15 cellular contexts compared by ENCODE assay signal in genomic region chr22:44386386-44387035, GRCh38.
"Had no signal": no experiment of that assay in that cellular context is flagged by ENCODE, and none has a peak within 500 bp of the region (broad histone marks: within the 10 kb centered on the region; RNA-seq: fewer than 3 reads in every experiment).

No MANE protein-coding gene starts in this region.

- H3K4me3 ChIP-seq: dorsolateral prefrontal cortex, esophagus muscularis mucosa, pancreas, smooth muscle cell, tibial nerve had no signal

- ATAC-seq: activated T-helper 17 cell treated with anti-CD3 and anti-CD28 coated beads, Interleukin-2, amount 50 U/mL, for 72 hours; left lobe of liver; pancreas; stimulated activated memory B cell treated with anti-CD40 and anti-IgM and Interleukin-4, amounts not matched to agents 10 μg/mL and 1 μg/mL and 100 μg/mL, for 72 hours had no signal

- H3K4me2 ChIP-seq: smooth muscle cell had no signal

- H3K4me1 ChIP-seq: pancreas, tibial nerve had no signal

- H3K27me3 Mint-ChIP-seq: activated CD4-positive, alpha-beta T cell treated with anti-CD3 and anti-CD28 coated beads, Interleukin-2, amount 10 ng/mL, durations not matched to agents 7 days and 5 days; activated naive CD4-positive, alpha-beta T cell treated with anti-CD3 and anti-CD28 coated beads, Interleukin-2, amount 50 U/mL, for 24 hours had no signal

- H3K27me3 ChIP-seq: pancreas, tibial nerve had no signal

- H3K4me1 Mint-ChIP-seq: activated CD4-positive, alpha-beta T cell treated with anti-CD3 and anti-CD28 coated beads, Interleukin-2, amount 10 ng/mL, durations not matched to agents 7 days and 5 days; activated naive CD4-positive, alpha-beta T cell treated with anti-CD3 and anti-CD28 coated beads, Interleukin-2, amount 50 U/mL, for 24 hours; activated T-helper 17 cell treated with anti-CD3 and anti-CD28 coated beads, Interleukin-2, amount 50 U/mL, for 72 hours; stimulated activated memory B cell treated with anti-CD40 and anti-IgM and Interleukin-4, amounts not matched to agents 10 μg/mL and 1 μg/mL and 100 μg/mL, for 72 hours had no signal

- H3K36me3 Mint-ChIP-seq: activated naive CD4-positive, alpha-beta T cell treated with anti-CD3 and anti-CD28 coated beads, Interleukin-2, amount 50 U/mL, for 24 hours; brain; stimulated activated memory B cell treated with anti-CD40 and anti-IgM and Interleukin-4, amounts not matched to agents 10 μg/mL and 1 μg/mL and 100 μg/mL, for 72 hours had no signal

- DNase-seq: activated CD4-positive, alpha-beta T cell treated with anti-CD3 and anti-CD28 coated beads, Interleukin-2, amount 10 ng/mL, durations not matched to agents 7 days and 5 days; activated CD4-positive, CD25-positive, alpha-beta regulatory T cell; activated CD8-positive, alpha-beta memory T cell treated with anti-CD3 and anti-CD28 coated beads for 24 hours; amniotic stem cell; dorsolateral prefrontal cortex; mesenchymal stem cell had no signal

- H3K4me3 Mint-ChIP-seq: activated CD4-positive, alpha-beta T cell treated with anti-CD3 and anti-CD28 coated beads, Interleukin-2, amount 10 ng/mL, durations not matched to agents 7 days and 5 days; activated naive CD4-positive, alpha-beta T cell treated with anti-CD3 and anti-CD28 coated beads, Interleukin-2, amount 50 U/mL, for 24 hours; activated T-helper 17 cell treated with anti-CD3 and anti-CD28 coated beads, Interleukin-2, amount 50 U/mL, for 72 hours; brain; stimulated activated memory B cell treated with anti-CD40 and anti-IgM and Interleukin-4, amounts not matched to agents 10 μg/mL and 1 μg/mL and 100 μg/mL, for 72 hours had no signal

- H3K36me3 ChIP-seq: esophagus muscularis mucosa, pancreas, tibial nerve had no signal

- H3K27ac ChIP-seq: dorsolateral prefrontal cortex, esophagus muscularis mucosa, pancreas, tibial nerve had no signal

- H3K9me3 Mint-ChIP-seq: activated CD4-positive, alpha-beta T cell treated with anti-CD3 and anti-CD28 coated beads, Interleukin-2, amount 10 ng/mL, durations not matched to agents 7 days and 5 days; activated naive CD4-positive, alpha-beta T cell treated with anti-CD3 and anti-CD28 coated beads, Interleukin-2, amount 50 U/mL, for 24 hours; activated T-helper 17 cell treated with anti-CD3 and anti-CD28 coated beads, Interleukin-2, amount 50 U/mL, for 72 hours; stimulated activated memory B cell treated with anti-CD40 and anti-IgM and Interleukin-4, amounts not matched to agents 10 μg/mL and 1 μg/mL and 100 μg/mL, for 72 hours had no signal

- H3K27ac Mint-ChIP-seq: activated CD4-positive, alpha-beta T cell treated with anti-CD3 and anti-CD28 coated beads, Interleukin-2, amount 10 ng/mL, durations not matched to agents 7 days and 5 days; activated naive CD4-positive, alpha-beta T cell treated with anti-CD3 and anti-CD28 coated beads, Interleukin-2, amount 50 U/mL, for 24 hours; activated T-helper 17 cell treated with anti-CD3 and anti-CD28 coated beads, Interleukin-2, amount 50 U/mL, for 72 hours; stimulated activated memory B cell treated with anti-CD40 and anti-IgM and Interleukin-4, amounts not matched to agents 10 μg/mL and 1 μg/mL and 100 μg/mL, for 72 hours had no signal

- H3K9me3 ChIP-seq: esophagus muscularis mucosa, pancreas, tibial nerve had no signal
